In genomic region chr6:35669441-35669776, GRCh38 we compare ENCODE assay signal across 11 cellular contexts. TPM values are rescaled to one million over a fixed set of nuclear protein-coding genes. Genes with fewer than 3 reads are reported as not detected.
A peak's percentile ranks its signal among the peaks of the same experiment; 100 is the strongest.
DNase-seq lines count a peak whose midpoint lies in the region; TF ChIP-seq lines count a peak whose summit lies in the region.
"Had no signal": no experiment of that assay in that cellular context is flagged by ENCODE, and none has a peak within 500 bp of the region (broad histone marks: within the 10 kb centered on the region; RNA-seq: fewer than 3 reads in every experiment).

No MANE protein-coding gene starts in this region.

- peak overlapping the region; percentile 52 for H3K27ac ChIP-seq in CD4-positive, alpha-beta memory T cell (ENCODE audit: low read depth, low read length)
- H3K27ac ChIP-seq in mucosa of rectum (ENCODE audit: low read depth in 2 of 2, low read length in 2 of 2) (no peak overlapping the region), endodermal cell (ENCODE audit: low read depth, low read length) (no peak overlapping the region), PC-9 (no peak overlapping the region)
- H3K27ac ChIP-seq: ovary had no signal

- H3K4me1 Mint-ChIP-seq in CD4-positive, alpha-beta memory T cell = peaks cover 28 to 55% (median 36%) of the 10 kb centered on the region in 4 donors
- H3K4me1 Mint-ChIP-seq in IgD-negative memory B cell (peaks cover 11 to 27% (median 18%) of the 10 kb centered on the region in 3 donors), endodermal cell (peaks cover 10% of the 10 kb centered on the region)

- TF ChIP-seq CTCF in endodermal cell (conservative IDR thresholded peaks at IDR 0.05) (no peak), PC-9 (conservative IDR thresholded peaks at IDR 0.05) (no peak)

- H3K9me2 ChIP-seq in PC-9 (ENCODE audit: insufficient read depth) = no peaks in the 10 kb centered on the region

- no peak overlapping the region for H3K4me2 ChIP-seq in PC-9

- BruUV-seq in PC-9 (replicated peaks; lab: Mats Ljungman, UMichigan) = no TSS peak

- H3K27ac Mint-ChIP-seq in CD4-positive, alpha-beta memory T cell = peak overlapping the region; percentile 76 to 96 (median 89)
- H3K27ac Mint-ChIP-seq in IgD-negative memory B cell = peak overlapping the region; percentile 40 to 81 (median 53)
- H3K27ac Mint-ChIP-seq in endodermal cell = no peak overlapping the region

- H3K9ac ChIP-seq in adipocyte (ENCODE audit: low read length) = peak overlapping the region; percentile 48
- H3K9ac ChIP-seq in mucosa of rectum (ENCODE audit: low read depth in 1 of 2, low read length in 2 of 2) = peak overlapping the region; percentile 10 to 51
- H3K9ac ChIP-seq in endodermal cell (ENCODE audit: extremely low read depth, low read length, poor library complexity, severe bottlenecking) = no peak overlapping the region

- H3K36me3 ChIP-seq in CD4-positive, alpha-beta memory T cell (ENCODE audit: insufficient read depth, low read length) = no peaks in the 10 kb centered on the region
- H3K36me3 ChIP-seq in adipocyte (ENCODE audit: control insufficient read depth, insufficient read depth, low read length, severe bottlenecking) = peaks cover 53% of the 10 kb centered on the region
- no peaks in the 10 kb centered on the region for H3K36me3 ChIP-seq in mucosa of rectum (ENCODE audit: control insufficient read depth in 2 of 2, insufficient read depth in 2 of 2, low read length in 2 of 2)
- H3K36me3 ChIP-seq in endodermal cell (ENCODE audit: control insufficient read depth, insufficient read depth, low read length) = no peaks in the 10 kb centered on the region
- no peaks in the 10 kb centered on the region for H3K36me3 ChIP-seq in PC-9 (ENCODE audit: low read depth)
- H3K36me3 ChIP-seq: ovary had no signal

- POLR2A ChIA-PET in CD4-positive, alpha-beta memory T cell (lab: Charles Lee; ENCODE audit: partially characterized antibody) = interaction anchor here (0.9 to 5.3 kb wide), 11 partner anchors 9 to 68 kb away, joined by 3 to 56 read pairs (median 7); partner anchors contain the start of genes ARMC12 and FKBP5
- POLR2A ChIA-PET in PC-9 (lab: Charles Lee; ENCODE audit: unreplicated experiment) = no interaction called here

- peak overlapping the region; percentile 51 to 92 (median 82) for H3K4me3 Mint-ChIP-seq in CD4-positive, alpha-beta memory T cell
- H3K4me3 Mint-ChIP-seq in IgD-negative memory B cell = peak overlapping the region; percentile 8 to 84 (median 48)
- no peak overlapping the region for H3K4me3 Mint-ChIP-seq in endodermal cell

- 0 out of 2 replicates have a peak, but pooled peaks cover 8% of the 10 kb centered on the region for H3F3A ChIP-seq in PC-9 (ENCODE audit: insufficient read depth, low read depth)

- 93% methylated on average over 1 of the region's 1 CpG; no CpG with 5 or more reads in 1 of the 2 experiments for WGBS in endodermal cell (ENCODE audit: insufficient coverage in 1 of 2, insufficient read length in 1 of 2), 2 experiments

- intact Hi-C loops in CD4-positive, alpha-beta memory T cell (cut with micrococcal nuclease) = loop anchor here (1.0 kb wide), 1 partner anchor 9 kb away; no protein-coding TSS in a partner anchor
- intact Hi-C loops in PC-9 (cut with micrococcal nuclease; ENCODE audit: unreplicated experiment) = no loop called here

- H3K27me3 ChIP-seq in CD4-positive, alpha-beta memory T cell (ENCODE audit: insufficient read depth, low read length) = no peaks in the 10 kb centered on the region
- H3K27me3 ChIP-seq in adipocyte (replicated peaks; ENCODE audit: control insufficient read depth, insufficient read depth, low read length) = no peaks in the 10 kb centered on the region
- no peaks in the 10 kb centered on the region for H3K27me3 ChIP-seq in mucosa of rectum (ENCODE audit: control insufficient read depth in 2 of 2, insufficient read depth in 2 of 2, low read length in 2 of 2)
- no peaks in the 10 kb centered on the region for H3K27me3 ChIP-seq in endodermal cell (ENCODE audit: control insufficient read depth, insufficient read depth, low read length, poor library complexity, severe bottlenecking)
- H3K27me3 ChIP-seq in PC-9 (ENCODE audit: insufficient read depth, low read depth) = no peaks in the 10 kb centered on the region
- H3K27me3 ChIP-seq: ovary had no signal

- no peaks in the 10 kb centered on the region for H3K9me3 Mint-ChIP-seq in CD4-positive, alpha-beta memory T cell
- H3K9me3 Mint-ChIP-seq in IgD-negative memory B cell (no peaks in the 10 kb centered on the region), endodermal cell (peaks cover 1% of the 10 kb centered on the region)

- peaks cover 89% of the 10 kb centered on the region for H3K4me1 ChIP-seq in CD4-positive, alpha-beta memory T cell (ENCODE audit: insufficient read depth, low read length)
- H3K4me1 ChIP-seq in adipocyte (ENCODE audit: control insufficient read depth, insufficient read depth, low read length) = peaks cover 53% of the 10 kb centered on the region
- peaks cover 6 to 7% of the 10 kb centered on the region in 2 donors for H3K4me1 ChIP-seq in mucosa of rectum (ENCODE audit: control insufficient read depth in 2 of 2, insufficient read depth in 2 of 2, low read length in 2 of 2)
- H3K4me1 ChIP-seq in endodermal cell (ENCODE audit: control insufficient read depth, insufficient read depth, low read length) = peaks cover 7% of the 10 kb centered on the region
- H3K4me1 ChIP-seq in PC-9 (replicated peaks; ENCODE audit: insufficient read depth) = no peaks in the 10 kb centered on the region

- H3K79me2 ChIP-seq in PC-9 (ENCODE audit: low read depth) = no peaks in the 10 kb centered on the region

- no peaks in the 10 kb centered on the region for H4K20me1 ChIP-seq in PC-9 (ENCODE audit: insufficient read depth)

- CTCF ChIA-PET in CD4-positive, alpha-beta memory T cell (lab: Charles Lee; ENCODE audit: partially characterized antibody) = interaction anchor here (0.5 to 3.1 kb wide), 10 partner anchors 9 to 1008 kb away, joined by 3 to 19 read pairs (median 4); partner anchors contain the start of genes ARMC12 and RPL10A
- CTCF ChIA-PET in PC-9 (lab: Charles Lee) = no interaction called here

- H3K9me3 ChIP-seq in CD4-positive, alpha-beta memory T cell (ENCODE audit: control insufficient read depth in 1 of 2, low read length in 2 of 2) = no peaks in the 10 kb centered on the region
- H3K9me3 ChIP-seq in adipocyte (ENCODE audit: control insufficient read depth, low read length) (no peaks in the 10 kb centered on the region), mucosa of rectum (ENCODE audit: control insufficient read depth in 2 of 2, low read length in 2 of 2) (no peaks in the 10 kb centered on the region), endodermal cell (ENCODE audit: control insufficient read depth, low read length) (no peaks in the 10 kb centered on the region), PC-9 (ENCODE audit: insufficient read depth, low read depth) (0 out of 2 replicates have a peak, but pooled peaks cover 2% of the 10 kb centered on the region)
- H3K9me3 ChIP-seq: ovary had no signal

- H3K27me3 Mint-ChIP-seq in CD4-positive, alpha-beta memory T cell = no peaks in the 10 kb centered on the region
- H3K27me3 Mint-ChIP-seq in IgD-negative memory B cell = no peaks in the 10 kb centered on the region
- no peaks in the 10 kb centered on the region for H3K27me3 Mint-ChIP-seq in endodermal cell (ENCODE audit: insufficient read depth)

- H3K36me3 Mint-ChIP-seq in CD4-positive, alpha-beta memory T cell = peaks cover 0 to 7% of the 10 kb centered on the region in 2 donors
- peaks cover 2% of the 10 kb centered on the region for H3K36me3 Mint-ChIP-seq in IgD-negative memory B cell
- peaks cover 2% of the 10 kb centered on the region for H3K36me3 Mint-ChIP-seq in endodermal cell (ENCODE audit: low read depth)

- no peak overlapping the region for H2AFZ ChIP-seq in PC-9

- peak overlapping the region; percentile 1 to 12 for H3K4me3 ChIP-seq in CD4-positive, alpha-beta memory T cell (ENCODE audit: low read length in 2 of 2)
- H3K4me3 ChIP-seq in adipocyte (ENCODE audit: low read length) (peak overlapping the region; percentile 46), mucosa of rectum (ENCODE audit: low read length in 2 of 2) (peak overlapping the region; percentile 43 to 46), endodermal cell (ENCODE audit: low read length) (no peak overlapping the region), PC-9 (no peak overlapping the region)
- H3K4me3 ChIP-seq: ovary had no signal

- peak in 3 of 5 donors; percentile 25 to 47 (median 26) for DNase-seq in CD4-positive, alpha-beta memory T cell
- DNase-seq in adipocyte (ENCODE audit: low read depth) (no peak), endodermal cell (no peak), PC-9 (no peak), islet precursor cell (no peak)
- DNase-seq in stimulated activated CD4-positive, alpha-beta T cell treated with anti-CD3 and anti-CD28 coated beads, Interleukin-2, amount 100 ng/mL, for 48 hours = no peak
- DNase-seq: activated CD4-positive, CD25-positive, alpha-beta regulatory T cell treated with anti-CD3 and anti-CD28 coated beads, Interleukin-2, amount 50 U/mL, for 72 hours; NCI-H1105 treated with DMSO at 0.1 percent for 48 hours; ovary had no signal

RNA-seq across cellular contexts. Expression of gene FKBP5, which starts 19.3 kb away (rescaled TPM):
- 10 to 100 TPM; 72.9 to 74.2 TPM for total RNA-seq in CD4-positive, alpha-beta memory T cell
- polyA plus RNA-seq in CD4-positive, alpha-beta memory T cell = 100 to 1,000 TPM in 1 of 2 donors, 10 to 100 TPM in 1; 94.2 to 233 TPM
- 25.1 TPM for polyA plus RNA-seq in IgD-negative memory B cell
- 10 to 100 TPM; 27.0 to 53.3 TPM for total RNA-seq in endodermal cell
- polyA plus RNA-seq in endodermal cell (2013, experiment 1 of 2) = 22.6 TPM
- 22.4 TPM for polyA plus RNA-seq in endodermal cell (2013, experiment 2 of 2)
- total RNA-seq in PC-9 (2021) = 3.9 and 5.0 TPM in 2 replicates

Comparison
In these comparisons a context has a peak if more than half of its experiments do, and no peak if none do; other contexts are left out.
1. DNase-seq: peak in CD4-positive, alpha-beta memory T cell (3 of 5); none in adipocyte (single experiment), endodermal cell (single experiment), PC-9 (0 of 2), stimulated activated CD4-positive, alpha-beta T cell treated with anti-CD3 and anti-CD28 coated beads, Interleukin-2, amount 100 ng/mL, for 48 hours (0 of 2) and islet precursor cell (single experiment).
2. H3K4me3 ChIP-seq: peak in CD4-positive, alpha-beta memory T cell (2 of 2), adipocyte (single experiment) and mucosa of rectum (2 of 2); none in endodermal cell (single experiment) and PC-9 (single experiment).